ENCODE assay signal across 8 cellular contexts in genomic region chr21:45404726-45405270, GRCh38. TPM values are rescaled to one million over a fixed set of nuclear protein-coding genes. Genes with fewer than 3 reads are reported as not detected.
DNase-seq lines count a peak whose midpoint lies in the region; ATAC-seq and TF ChIP-seq lines count a peak whose summit lies in the region.

Gene COL18A1, plus strand, starts transcription at chr21:45405165. Its CDS starts 66 bp downstream, at chr21:45405231.

- peaks cover 0 to 9% (median 5%) of the 10 kb centered on the region in 7 donors for H3K9me3 Mint-ChIP-seq in CD4-positive, CD25-positive, alpha-beta regulatory T cell
- peaks cover 16% of the 10 kb centered on the region for H3K9me3 Mint-ChIP-seq in neural progenitor cell

- H3K9ac ChIP-seq in neural progenitor cell = peak within 1 kb of the TSS; percentile 44

- peak within 1 kb of the TSS; percentile 96 for H2AFZ ChIP-seq in neural progenitor cell (replicated peaks)

- H3K27me3 Mint-ChIP-seq in CD4-positive, CD25-positive, alpha-beta regulatory T cell = peaks cover 66% of the 10 kb centered on the region
- H3K27me3 Mint-ChIP-seq in neural progenitor cell (ENCODE audit: insufficient read depth, low read depth) = peaks cover 26% of the 10 kb centered on the region

- no peak within 1 kb of the TSS for H3K27ac ChIP-seq in CD4-positive, CD25-positive, alpha-beta regulatory T cell (ENCODE audit: insufficient read depth, low read length, poor library complexity, severe bottlenecking)
- H3K27ac ChIP-seq in neural progenitor cell (peak within 1 kb of the TSS; percentile 36), urinary bladder (ENCODE audit: low read depth) (no peak within 1 kb of the TSS)

- H3F3A ChIP-seq in neural progenitor cell (ENCODE audit: low read depth) = peaks cover 33% of the 10 kb centered on the region

- peaks cover 15% of the 10 kb centered on the region for H3K4me1 ChIP-seq in CD4-positive, CD25-positive, alpha-beta regulatory T cell (ENCODE audit: control insufficient read depth, insufficient read depth, low read length, poor library complexity, severe bottlenecking)
- H3K4me1 ChIP-seq in neural progenitor cell (peaks cover 32% of the 10 kb centered on the region), urinary bladder (ENCODE audit: insufficient read depth) (no peaks in the 10 kb centered on the region)

- peak within 1 kb of the TSS; percentile 60 to 79 (median 76) for H3K27ac Mint-ChIP-seq in CD4-positive, CD25-positive, alpha-beta regulatory T cell
- peak within 1 kb of the TSS; percentile 65 for H3K27ac Mint-ChIP-seq in neural progenitor cell

- peak in 1 of 2 donors; percentile 45 for ATAC-seq in CD4-positive, CD25-positive, alpha-beta regulatory T cell (ENCODE audit: low read depth in 2 of 2)

- H3K27me3 ChIP-seq in CD4-positive, CD25-positive, alpha-beta regulatory T cell (ENCODE audit: control insufficient read depth, insufficient read depth, low read length) = peaks cover 25% of the 10 kb centered on the region
- peaks cover 25% of the 10 kb centered on the region for H3K27me3 ChIP-seq in neural progenitor cell

- peaks cover 0 to 16% (median 6%) of the 10 kb centered on the region in 4 donors for H3K4me1 Mint-ChIP-seq in CD4-positive, CD25-positive, alpha-beta regulatory T cell
- H3K4me1 Mint-ChIP-seq in neural progenitor cell = peaks cover 42% of the 10 kb centered on the region

- H3K4me2 ChIP-seq in neural progenitor cell = peak within 1 kb of the TSS; percentile 95

- 2% methylated on average over 65 of the region's 70 CpGs for WGBS in urinary bladder

- peaks cover 10% of the 10 kb centered on the region for H3K36me3 Mint-ChIP-seq in CD4-positive, CD25-positive, alpha-beta regulatory T cell
- no peaks in the 10 kb centered on the region for H3K36me3 Mint-ChIP-seq in neural progenitor cell

- H3K36me3 ChIP-seq in CD4-positive, CD25-positive, alpha-beta regulatory T cell (ENCODE audit: control insufficient read depth, insufficient read depth, low read length) = no peaks in the 10 kb centered on the region
- H3K36me3 ChIP-seq in neural progenitor cell (no peaks in the 10 kb centered on the region), urinary bladder (ENCODE audit: insufficient read depth) (no peaks in the 10 kb centered on the region)

- peak within 1 kb of the TSS; percentile 84 to 93 (median 88) for H3K4me3 Mint-ChIP-seq in CD4-positive, CD25-positive, alpha-beta regulatory T cell
- H3K4me3 Mint-ChIP-seq in neural progenitor cell = peak within 1 kb of the TSS; percentile 91

- peak in 1 of 3 donors; percentile 15 for DNase-seq in CD4-positive, CD25-positive, alpha-beta regulatory T cell
- DNase-seq in LoVo (ENCODE audit: low spot score) = peak; percentile 31
- DNase-seq in activated T-cell treated with anti-CD3 and anti-CD28 coated beads, Interleukin-2, amount 50 U/mL, for 48 hours = peak; percentile 45 to 64
- DNase-seq in foreskin fibroblast = peak in 1 of 2 donors; percentile 73
- DNase-seq in neural progenitor cell (ENCODE audit: low spot score) = peak; percentile 90
- no peak for DNase-seq in NCI-H2107 (lab: John Stamatoyannopoulos, UW)
- no peak for DNase-seq in NCI-H1694 (lab: John Stamatoyannopoulos, UW)

- peaks cover 48% of the 10 kb centered on the region for H3K79me2 ChIP-seq in neural progenitor cell (ENCODE audit: low read depth)

- H3K4me3 ChIP-seq in CD4-positive, CD25-positive, alpha-beta regulatory T cell (ENCODE audit: low read depth, low read length) = no peak within 1 kb of the TSS
- H3K4me3 ChIP-seq in foreskin fibroblast (ENCODE audit: low read depth in 1 of 2, low read length in 2 of 2) (peak within 1 kb of the TSS; percentile 50 to 55), neural progenitor cell (peak within 1 kb of the TSS; percentile 73), urinary bladder (ENCODE audit: low read depth, low read length) (peak within 1 kb of the TSS; percentile 65)

- H4K20me1 ChIP-seq in neural progenitor cell (ENCODE audit: low read depth) = peaks cover 33% of the 10 kb centered on the region

- no peak for TF ChIP-seq CTCF in foreskin fibroblast (IDR thresholded peaks at IDR 0.05; ENCODE audit: low read depth, low read length)
- TF ChIP-seq CTCF in neural progenitor cell (IDR thresholded peaks at IDR 0.05) = no peak

- H3K9me3 ChIP-seq in CD4-positive, CD25-positive, alpha-beta regulatory T cell (ENCODE audit: control insufficient read depth in 2 of 2, low read length in 2 of 2) = peaks cover 5 to 6% of the 10 kb centered on the region in 2 experiments
- H3K9me3 ChIP-seq in neural progenitor cell (ENCODE audit: low read depth) = peaks cover 3% of the 10 kb centered on the region

RNA-seq across cellular contexts. Expression of gene COL18A1, which starts in this region (rescaled TPM):
- total RNA-seq in CD4-positive, CD25-positive, alpha-beta regulatory T cell = 2.7 TPM
- polyA plus RNA-seq in CD4-positive, CD25-positive, alpha-beta regulatory T cell = 1 to 10 TPM in 2 of 4 donors, under 1 TPM in 2; 0.29 to 1.5 (median 1.0) TPM
- 52.6 and 291 TPM in 2 replicates for total RNA-seq in neural progenitor cell (ENCODE audit: low replicate concordance)
- total RNA-seq in urinary bladder = 60.7 TPM
- polyA plus RNA-seq in urinary bladder = 111 TPM

Comparison
In these comparisons a context has a peak if more than half of its experiments do, and no peak if none do; other contexts are left out.
1. RNA of gene COL18A1 (total RNA-seq): 60.7 TPM in urinary bladder (single experiment) and 52.6 to 291 TPM in neural progenitor cell; 2.7 TPM in CD4-positive, CD25-positive, alpha-beta regulatory T cell (single experiment); every median in the first group is over 10 times any median in the second.
2. RNA of gene COL18A1 (polyA plus RNA-seq): 111 TPM in urinary bladder (single experiment); 0.29 to 1.5 TPM in CD4-positive, CD25-positive, alpha-beta regulatory T cell; every median in the first group is over 10 times any median in the second.
3. DNase-seq: peak in LoVo (single experiment), activated T-cell treated with anti-CD3 and anti-CD28 coated beads, Interleukin-2, amount 50 U/mL, for 48 hours (2 of 2) and neural progenitor cell (single experiment); none in NCI-H2107 (single experiment) and NCI-H1694 (single experiment).